In genomic region chr1:29240400-29240837, GRCh38 we compare ENCODE assay signal across 12 cellular contexts. TPM values are rescaled to one million over a fixed set of nuclear protein-coding genes. Genes with fewer than 3 reads are reported as not detected.
A peak's percentile ranks its signal among the peaks of the same experiment; 100 is the strongest.
DNase-seq lines count a peak whose midpoint lies in the region; ATAC-seq, FAIRE-seq and TF ChIP-seq lines count a peak whose summit lies in the region.
"Had no signal": no experiment of that assay in that cellular context is flagged by ENCODE, and none has a peak within 500 bp of the region (broad histone marks: within the 10 kb centered on the region; RNA-seq: fewer than 3 reads in every experiment).

No MANE protein-coding gene starts in this region.

- no peak overlapping the region for H3K18ac ChIP-seq in H1 (ENCODE audit: extremely low read depth, low read length)

- H3K56ac ChIP-seq in H1 (replicated peaks; ENCODE audit: insufficient read length, low read depth, low read length): no peak overlapping the region

- POLR2A ChIA-PET in H1 (lab: Charles Lee; ENCODE audit: partially characterized antibody): interaction anchor here (0.6 to 2.2 kb wide), 7 partner anchors 10 to 449 kb away, joined by 3 to 11 read pairs (median 4); partner anchors contain the start of gene MECR

- H2BK5ac ChIP-seq in H1 (ENCODE audit: low read depth, low read length): 0 out of 2 replicates have a peak overlapping the region, but pooled peaks have one; percentile 62

- CTCF ChIA-PET in H1 (lab: Charles Lee; ENCODE audit: partially characterized antibody): interaction anchor here (0.7 to 12.3 kb wide), 37 partner anchors 9 to 1476 kb away, joined by 3 to 113 read pairs (median 5); partner anchors contain the start of gene MECR

- H3K27me3 ChIP-seq in GM06990 (replicated peaks; ENCODE audit: control insufficient read depth, insufficient read depth, low read length) (peaks cover 7% of the 10 kb centered on the region; the same call in 1 of the 2 replicates), H1 (replicated peaks in 1 of 4; ENCODE audit: control insufficient read depth in 3 of 4, extremely low read depth in 1 of 4, insufficient read depth in 3 of 4, low read length in 3 of 4) (peaks cover 13 to 34% (median 29%) of the 10 kb centered on the region in 4 experiments), osteoblast (ENCODE audit: insufficient read depth, low read length) (peaks cover 22% of the 10 kb centered on the region), left lung (peaks cover 0 to 57% of the 10 kb centered on the region in 2 donors)

- H2BK20ac ChIP-seq in H1 (ENCODE audit: low read length): no peak overlapping the region

- TF ChIP-seq RAD21 in H1 (IDR thresholded peaks at IDR 0.05 in 1 of 2, conservative IDR thresholded peaks at IDR 0.05 in 1 of 2; ENCODE audit: low read depth in 2 of 2, low read length in 2 of 2): peak; percentile 87 to 91

- peaks cover 21% of the 10 kb centered on the region for H3K23me2 ChIP-seq in H1 (ENCODE audit: low read depth, low read length)

- H3K79me2 ChIP-seq in H1 (ENCODE audit: control insufficient read depth in 1 of 2, insufficient read depth in 2 of 2, low read length in 2 of 2): no peaks in the 10 kb centered on the region; a peak in 1 of 4 replicates
- no peaks in the 10 kb centered on the region for H3K79me2 ChIP-seq in osteoblast (ENCODE audit: insufficient read depth, low read length)
- H3K79me2 ChIP-seq: parathyroid adenoma had no signal

- H3K79me1 ChIP-seq in H1 (ENCODE audit: low read depth, low read length): peaks cover 4% of the 10 kb centered on the region; the same call in 1 of the 2 replicates

- no peak overlapping the region for H3K23ac ChIP-seq in H1 (ENCODE audit: insufficient read length)

- peak in 1 of 2 experiments; percentile 52; a peak in 1 of 3 replicates for TF ChIP-seq EP300 in H1 (IDR thresholded peaks at IDR 0.05; ENCODE audit: borderline replicate concordance in 1 of 2, low read depth in 2 of 2, low read length in 2 of 2)

- peak; percentile 81 for FAIRE-seq in H1 (lab: Jason Lieb, UNC)

- intact Hi-C loops in left lung (cut with DNase I): no loop called here

- peaks cover 10 to 36% (median 24%) of the 10 kb centered on the region in 4 experiments for H3K4me1 ChIP-seq in H1 (replicated peaks in 1 of 4; ENCODE audit: control insufficient read depth in 3 of 4, insufficient read depth in 4 of 4, low read length in 3 of 4)
- H3K4me1 ChIP-seq in osteoblast (ENCODE audit: insufficient read depth, low read length): peaks cover 22% of the 10 kb centered on the region
- peaks cover 0 to 28% of the 10 kb centered on the region in 2 donors for H3K4me1 ChIP-seq in left lung

- H2BK120ac ChIP-seq in H1 (replicated peaks; ENCODE audit: low read depth, low read length): no peak overlapping the region

- no peaks in the 10 kb centered on the region for H3K9me3 ChIP-seq in H1 (ENCODE audit: insufficient read depth in 2 of 2, low read depth in 1 of 2, low read length in 1 of 2)
- no peaks in the 10 kb centered on the region for H3K9me3 ChIP-seq in osteoblast (ENCODE audit: low read depth, low read length)
- H3K9me3 ChIP-seq in left lung: no peaks in the 10 kb centered on the region

- H3K4ac ChIP-seq in H1 (replicated peaks; ENCODE audit: insufficient read length, low read depth, low read length): no peak overlapping the region

- H2AFZ ChIP-seq in H1 (ENCODE audit: low read length): no peak overlapping the region
- no peak overlapping the region for H2AFZ ChIP-seq in osteoblast (ENCODE audit: low read length)
- H2AFZ ChIP-seq: parathyroid adenoma had no signal

- H4K8ac ChIP-seq in H1 (ENCODE audit: extremely low read depth, insufficient read depth, low read length): no peak overlapping the region

- DNase-seq in GM06990 (ENCODE audit: extremely low read depth, insufficient read length) (no peak), NCI-H2171 treated with DMSO at 0.1 percent for 48 hours (lab: John Stamatoyannopoulos, UW) (peak; percentile 80), H1 (ENCODE audit: low read depth in 1 of 2, low spot score in 2 of 2) (peak; percentile 70 to 85), osteoblast (ENCODE audit: insufficient read length, low spot score, missing footprints) (no peak), middle frontal gyrus (ENCODE audit: extremely low spot score, low spot score) (no peak), left lung (no peak)
- DNase-seq in activated CD4-positive, alpha-beta T cell treated with anti-CD3 and anti-CD28 coated beads, Interleukin-2, amount 50 U/mL, for 1 hour: no peak
- DNase-seq: GDM1, immature natural killer cell, NCI-H526 had no signal

- TF ChIP-seq CTCF in GM06990 (IDR thresholded peaks at IDR 0.05; ENCODE audit: insufficient read depth, low read length, poor library complexity, severe bottlenecking) (peak; percentile 8), H1 (IDR thresholded peaks at IDR 0.05; ENCODE audit: control extremely low read depth in 1 of 3, insufficient read depth in 1 of 3, low read depth in 1 of 3, low read length in 3 of 3) (peak in 2 of 3 experiments; percentile 54 to 69; a peak in 3 of 4 replicates), osteoblast (IDR thresholded peaks at IDR 0.05; ENCODE audit: extremely low read depth, low read depth, low read length) (peak; percentile 12), left lung (IDR thresholded peaks at IDR 0.05) (no peak)

- no peak for TF ChIP-seq POLR2A in H1 (IDR thresholded peaks at IDR 0.05; ENCODE audit: control extremely low read depth in 1 of 2, low read depth in 2 of 2, low read length in 2 of 2)

- H3K4me3 ChIP-seq in GM06990 (replicated peaks; ENCODE audit: low read depth, low read length) (no peak overlapping the region), H1 (ENCODE audit: extremely low read depth in 1 of 4, insufficient read depth in 2 of 4, low read depth in 3 of 4, low read length in 4 of 4) (no peak overlapping the region), osteoblast (ENCODE audit: insufficient read depth, low read length) (no peak overlapping the region), left lung (no peak overlapping the region)

- H4K91ac ChIP-seq in H1 (replicated peaks; ENCODE audit: insufficient read length, low read length): peak overlapping the region; percentile 89

- H4K20me1 ChIP-seq in H1 (replicated peaks in 1 of 2; ENCODE audit: control insufficient read depth in 1 of 2, insufficient read depth in 2 of 2, low read length in 2 of 2): peaks cover 0 to 8% of the 10 kb centered on the region in 2 experiments
- H4K20me1 ChIP-seq in osteoblast (ENCODE audit: insufficient read depth, low read length): no peaks in the 10 kb centered on the region

- no peak overlapping the region for H4K5ac ChIP-seq in H1 (ENCODE audit: insufficient read length, low read depth, low read length)

- H2BK12ac ChIP-seq in H1 (ENCODE audit: low read depth, low read length): no peak overlapping the region

- H3K4me2 ChIP-seq in H1 (ENCODE audit: insufficient read depth in 1 of 2, low read depth in 2 of 2, low read length in 2 of 2) (peak overlapping the region; percentile 4 to 19; a peak in 1 of 4 replicates), osteoblast (ENCODE audit: insufficient read depth, low read length) (no peak overlapping the region)
- H3K4me2 ChIP-seq: KMS-11 had no signal

- no peak overlapping the region for H3K9ac ChIP-seq in H1 (replicated peaks in 1 of 4; ENCODE audit: extremely low read depth in 1 of 4, low read depth in 3 of 4, low read length in 3 of 4)
- H3K9ac ChIP-seq: KMS-11, parathyroid adenoma had no signal

- H3K27ac ChIP-seq in H1 (ENCODE audit: low read depth, low read length) (no peak overlapping the region), osteoblast (ENCODE audit: low read depth, low read length) (no peak overlapping the region), left lung (no peak overlapping the region)
- H3K27ac ChIP-seq: KMS-11, parathyroid adenoma had no signal

- no peak overlapping the region for H2BK15ac ChIP-seq in H1 (ENCODE audit: low read length)

- H3K36me3 ChIP-seq in GM06990 (ENCODE audit: control insufficient read depth, insufficient read depth, low read length) (no peaks in the 10 kb centered on the region), H1 (ENCODE audit: control insufficient read depth in 2 of 4, insufficient read depth in 4 of 4, low read length in 3 of 4) (no peaks in the 10 kb centered on the region; a peak in 1 of 8 replicates), osteoblast (ENCODE audit: insufficient read depth, low read length) (no peaks in the 10 kb centered on the region), left lung (no peaks in the 10 kb centered on the region)

- no peak for ATAC-seq in left lung

- 17% methylated on average over 3 of the region's 4 CpGs; no CpG with 5 or more reads in 1 of the 2 experiments for WGBS in H1 (ENCODE audit: extremely low coverage in 1 of 2, insufficient coverage in 1 of 2, insufficient read length in 1 of 2, insufficient replicate concordance in 2 of 2, low coverage in 1 of 2, low lambda C conversion rate in 2 of 2, missing lambda C conversion rate in 1 of 2), 2 experiments

- H2AK5ac ChIP-seq in H1 (ENCODE audit: low read depth, low read length): 0 out of 2 replicates have a peak overlapping the region, but pooled peaks have one; percentile 92

- H3K14ac ChIP-seq in H1 (ENCODE audit: insufficient read length): no peak overlapping the region

RNA-seq across cellular contexts. Expression of gene PTPRU, which starts 4.1 kb away (rescaled TPM):
- 41.8 and 55.3 TPM in 2 replicates for total RNA-seq in H1 (2021; fragmentation: NEBNext Ultra II Directional; extraction: Animal tissue kit (Norgen Biotek cat#: 25700))
- polyA plus RNA-seq in H1 (2011; rRNA removed): 33.8 and 57.0 TPM in 2 replicates
- polyA plus RNA-seq in H1 (2011; cell fraction: cytosol; rRNA removed): 41.3 TPM
- polyA plus RNA-seq in H1 (2011; cell fraction: nucleus; rRNA removed): 84.9 TPM
- 23.1 to 40.3 TPM (median 37.9 TPM) in 4 replicates for polyA plus RNA-seq in H1 (2012, experiment 1 of 2)
- 38.4 TPM for polyA plus RNA-seq in H1 (2012, experiment 2 of 2)
- polyA plus RNA-seq in H1 (2013, experiment 1 of 2): 29.7 TPM
- 33.1 TPM for polyA plus RNA-seq in H1 (2013, experiment 2 of 2)
- polyA minus RNA-seq in H1 (2011; rRNA and poly(A)+ RNA removed): 39.2 and 41.2 TPM in 2 replicates
- 79.9 TPM for polyA minus RNA-seq in H1 (2011; cell fraction: cytosol; rRNA and poly(A)+ RNA removed)
- polyA minus RNA-seq in H1 (2011; cell fraction: nucleus; rRNA and poly(A)+ RNA removed): 57.9 TPM
- total RNA-seq in osteoblast (9.4 and 16.2 TPM in 2 replicates), left lung (10 to 100 TPM; 28.8 to 45.4 TPM)
- polyA plus RNA-seq: immature natural killer cell had no signal

RNA-seq across cellular contexts. Expression of gene MECR, which starts 9.7 kb away (rescaled TPM):
- 24.4 and 26.5 TPM in 2 replicates for total RNA-seq in H1 (2021; fragmentation: NEBNext Ultra II Directional; extraction: Animal tissue kit (Norgen Biotek cat#: 25700))
- 24.2 and 28.2 TPM in 2 replicates for polyA plus RNA-seq in H1 (2011; rRNA removed)
- polyA plus RNA-seq in H1 (2011; cell fraction: cytosol; rRNA removed): 31.6 TPM
- polyA plus RNA-seq in H1 (2011; cell fraction: nucleus; rRNA removed): 39.5 TPM
- polyA plus RNA-seq in H1 (2012, experiment 1 of 2): 18.0 to 37.4 TPM (median 33.6 TPM) in 4 replicates
- 33.1 TPM for polyA plus RNA-seq in H1 (2012, experiment 2 of 2)
- polyA plus RNA-seq in H1 (2013, experiment 1 of 2): 25.0 TPM
- 25.4 TPM for polyA plus RNA-seq in H1 (2013, experiment 2 of 2)
- polyA minus RNA-seq in H1 (2011; rRNA and poly(A)+ RNA removed): 23.2 and 34.1 TPM in 2 replicates
- polyA minus RNA-seq in H1 (2011; cell fraction: cytosol; rRNA and poly(A)+ RNA removed): 14.5 TPM
- polyA minus RNA-seq in H1 (2011; cell fraction: nucleus; rRNA and poly(A)+ RNA removed): 27.7 TPM
- total RNA-seq in osteoblast: 23.5 and 25.6 TPM in 2 replicates
- 10 to 100 TPM; 19.2 to 20.6 TPM for total RNA-seq in left lung

RNA-seq across cellular contexts. Expression of gene SRSF4, which starts 58.7 kb away (rescaled TPM):
- total RNA-seq in H1 (2021; fragmentation: NEBNext Ultra II Directional; extraction: Animal tissue kit (Norgen Biotek cat#: 25700)): 83.5 and 86.5 TPM in 2 replicates
- 32.0 and 34.9 TPM in 2 replicates for polyA plus RNA-seq in H1 (2011; rRNA removed)
- 69.0 TPM for polyA plus RNA-seq in H1 (2011; cell fraction: cytosol; rRNA removed)
- polyA plus RNA-seq in H1 (2011; cell fraction: nucleus; rRNA removed): 35.6 TPM
- 78.5 to 101 TPM (median 84.8 TPM) in 4 replicates for polyA plus RNA-seq in H1 (2012, experiment 1 of 2)
- polyA plus RNA-seq in H1 (2012, experiment 2 of 2): 36.3 TPM
- polyA plus RNA-seq in H1 (2013, experiment 1 of 2): 81.6 TPM
- polyA plus RNA-seq in H1 (2013, experiment 2 of 2): 79.9 TPM
- polyA minus RNA-seq in H1 (2011; rRNA and poly(A)+ RNA removed): 23.4 and 28.6 TPM in 2 replicates
- 26.5 TPM for polyA minus RNA-seq in H1 (2011; cell fraction: cytosol; rRNA and poly(A)+ RNA removed)
- polyA minus RNA-seq in H1 (2011; cell fraction: nucleus; rRNA and poly(A)+ RNA removed): 32.2 TPM
- total RNA-seq in osteoblast (27.9 and 30.4 TPM in 2 replicates), left lung (10 to 100 TPM; 66.0 to 70.0 TPM)

Comparison
In these comparisons a context has a peak if more than half of its experiments do, and no peak if none do; other contexts are left out.
1. DNase-seq: peak in NCI-H2171 treated with DMSO at 0.1 percent for 48 hours (single experiment) and H1 (2 of 2); none in GM06990 (single experiment), osteoblast (single experiment), middle frontal gyrus (single experiment), activated CD4-positive, alpha-beta T cell treated with anti-CD3 and anti-CD28 coated beads, Interleukin-2, amount 50 U/mL, for 1 hour (single experiment) and left lung (0 of 2).
2. CTCF ChIP-seq: peak in GM06990 (single experiment), H1 (2 of 3) and osteoblast (single experiment); none in left lung (0 of 2).